ENCODE assay signal across 14 cellular contexts in the genomic region with DNA sequence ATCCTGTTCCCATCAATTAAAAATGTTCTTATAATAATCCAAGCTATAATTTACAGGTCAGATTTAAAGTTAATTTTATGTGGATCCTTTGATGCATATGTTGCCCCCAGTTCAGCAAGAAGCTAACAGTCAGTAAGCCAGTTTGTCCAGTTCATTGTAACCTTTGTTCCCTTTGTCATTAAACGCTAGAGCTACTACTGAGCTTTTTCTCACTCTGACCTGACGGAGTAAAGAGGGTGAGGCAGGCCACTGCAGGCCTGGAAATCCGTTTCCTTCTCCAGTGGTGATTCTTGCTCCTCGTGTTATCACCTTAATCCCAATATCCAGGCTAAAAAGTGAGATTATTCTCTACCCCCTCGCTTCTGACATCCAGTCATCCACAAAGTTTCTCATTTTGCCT. TPM values are rescaled to one million over a fixed set of nuclear protein-coding genes. Genes with fewer than 3 reads are reported as not detected.
A peak's percentile ranks its signal among the peaks of the same experiment; 100 is the strongest.
DNase-seq lines count a peak whose midpoint lies in the region; ATAC-seq and TF ChIP-seq lines count a peak whose summit lies in the region.
"Had no signal": no experiment of that assay in that cellular context is flagged by ENCODE, and none has a peak within 500 bp of the region (broad histone marks: within the 10 kb centered on the region; RNA-seq: fewer than 3 reads in every experiment).

No MANE protein-coding gene starts in this region.

- intact Hi-C loops in transverse colon (cut with DNase I; ENCODE audit: low total_unique reads): loop anchor here (10.0 kb wide), 1 partner anchor 52 kb away; a partner anchor contains a TSS
- intact Hi-C loops in esophagus muscularis mucosa (cut with DNase I): no loop called here

- H3K27ac Mint-ChIP-seq in activated naive CD4-positive, alpha-beta T cell treated with anti-CD3 and anti-CD28 coated beads, Interleukin-2, amount 50 U/mL, for 24 hours: peak overlapping the region; percentile 3
- peak overlapping the region; percentile 1 for H3K27ac Mint-ChIP-seq in activated naive CD8-positive, alpha-beta T cell treated with anti-CD3 and anti-CD28 coated beads, Interleukin-2, amount 10 ng/mL, durations not matched to agents 7 days and 5 days
- H3K27ac Mint-ChIP-seq: T-helper 1 cell treated with Interleukin-12 subunit alpha and Interleukin-12 subunit beta and Interleukin-4 antibody, amounts not matched to agents 30 μg/mL and 1 μg/mL, for 36 hours had no signal

- H3K36me3 Mint-ChIP-seq in activated naive CD4-positive, alpha-beta T cell treated with anti-CD3 and anti-CD28 coated beads, Interleukin-2, amount 50 U/mL, for 24 hours: peaks cover 24% of the 10 kb centered on the region
- peaks cover 38% of the 10 kb centered on the region for H3K36me3 Mint-ChIP-seq in activated naive CD8-positive, alpha-beta T cell treated with anti-CD3 and anti-CD28 coated beads, Interleukin-2, amount 10 ng/mL, durations not matched to agents 7 days and 5 days

- H3K27me3 Mint-ChIP-seq in activated naive CD4-positive, alpha-beta T cell treated with anti-CD3 and anti-CD28 coated beads, Interleukin-2, amount 50 U/mL, for 24 hours: no peaks in the 10 kb centered on the region
- no peaks in the 10 kb centered on the region for H3K27me3 Mint-ChIP-seq in activated naive CD8-positive, alpha-beta T cell treated with anti-CD3 and anti-CD28 coated beads, Interleukin-2, amount 10 ng/mL, durations not matched to agents 7 days and 5 days

- no peaks in the 10 kb centered on the region for H3K27me3 ChIP-seq in liver (ENCODE audit: control insufficient read depth in 4 of 4, insufficient read depth in 4 of 4, low read length in 3 of 4)
- no peaks in the 10 kb centered on the region for H3K27me3 ChIP-seq in transverse colon
- H3K27me3 ChIP-seq in esophagus muscularis mucosa: no peaks in the 10 kb centered on the region
- H3K27me3 ChIP-seq: breast epithelium had no signal

- H3K9ac ChIP-seq in liver (ENCODE audit: low read depth in 1 of 2, low read length in 2 of 2): no peak overlapping the region

- H3K36me3 ChIP-seq in liver (ENCODE audit: control insufficient read depth in 4 of 4, insufficient read depth in 3 of 4, low read depth in 1 of 4, low read length in 3 of 4) (peaks cover 0 to 22% (median 16%) of the 10 kb centered on the region in 4 donors), transverse colon (peaks cover 0 to 9% (median 3%) of the 10 kb centered on the region in 4 donors), esophagus muscularis mucosa (peaks cover 13 to 35% (median 27%) of the 10 kb centered on the region in 4 donors)
- H3K36me3 ChIP-seq: breast epithelium had no signal

- no peak for TF ChIP-seq RAD21 in liver (IDR thresholded peaks at IDR 0.05)

- WGBS in liver: 24% methylated on average over 5 of the region's 5 CpGs
- 19 to 24% methylated on average over 5 of the region's 5 CpGs for WGBS in transverse colon (ENCODE audit: low coverage in 1 of 2), 2 donors
- 50% methylated on average over 5 of the region's 5 CpGs for WGBS in esophagus muscularis mucosa

- TF ChIP-seq POLR2A in transverse colon (IDR thresholded peaks at IDR 0.05) (peak; percentile 34), esophagus muscularis mucosa (IDR thresholded peaks at IDR 0.05; ENCODE audit: low read depth) (no peak)

- no peak for DNase-seq in activated naive CD4-positive, alpha-beta T cell treated with Interleukin-2 at 50 U/mL for 16 hours
- DNase-seq in activated naive CD8-positive, alpha-beta T cell treated with anti-CD3 and anti-CD28 coated beads, Interleukin-2, amount 10 ng/mL, durations not matched to agents 7 days and 5 days: no peak
- peak; percentile 57 for DNase-seq in transverse colon
- DNase-seq in NCI-H446 treated with DMSO at 0.1 percent for 48 hours (lab: John Stamatoyannopoulos, UW): no peak
- no peak for DNase-seq in esophagus muscularis mucosa (ENCODE audit: extremely low spot score)
- no peak for DNase-seq in SIG-M5 treated with dmso at 0.1 percent for 504 hours (lab: John Stamatoyannopoulos, UW; ENCODE audit: unreplicated experiment)
- DNase-seq: GDM1 had no signal

- POLR2A ChIA-PET in activated naive CD8-positive, alpha-beta T cell treated with anti-CD3 and anti-CD28 coated beads, Interleukin-2, amount 10 ng/mL, durations not matched to agents 7 days and 5 days (lab: Charles Lee): interaction anchor here (3.7 kb wide), 1 partner anchor 10 kb away, joined by 17 read pairs; a partner anchor contains a TSS

- ATAC-seq in activated naive CD8-positive, alpha-beta T cell treated with anti-CD3 and anti-CD28 coated beads, Interleukin-2, amount 10 ng/mL, durations not matched to agents 7 days and 5 days (ENCODE audit: low read depth): no peak

- no peaks in the 10 kb centered on the region for H3K9me3 ChIP-seq in liver (ENCODE audit: control insufficient read depth in 4 of 4, low read length in 3 of 4)
- H3K9me3 ChIP-seq in transverse colon: no peaks in the 10 kb centered on the region
- no peaks in the 10 kb centered on the region for H3K9me3 ChIP-seq in esophagus muscularis mucosa
- H3K9me3 ChIP-seq: breast epithelium, thoracic aorta had no signal

- H3K9me3 Mint-ChIP-seq in activated naive CD4-positive, alpha-beta T cell treated with anti-CD3 and anti-CD28 coated beads, Interleukin-2, amount 50 U/mL, for 24 hours: no peaks in the 10 kb centered on the region
- no peaks in the 10 kb centered on the region for H3K9me3 Mint-ChIP-seq in activated naive CD8-positive, alpha-beta T cell treated with anti-CD3 and anti-CD28 coated beads, Interleukin-2, amount 10 ng/mL, durations not matched to agents 7 days and 5 days
- H3K9me3 Mint-ChIP-seq: T-helper 1 cell treated with Interleukin-12 subunit alpha and Interleukin-12 subunit beta and Interleukin-4 antibody, amounts not matched to agents 30 μg/mL and 1 μg/mL, for 36 hours had no signal

- no peak for TF ChIP-seq EP300 in transverse colon (IDR thresholded peaks at IDR 0.05; ENCODE audit: low read depth)
- TF ChIP-seq EP300 in esophagus muscularis mucosa (IDR thresholded peaks at IDR 0.05): no peak

- TF ChIP-seq CTCF in liver (IDR thresholded peaks at IDR 0.05; ENCODE audit: low read depth, low read length, missing input control): no peak
- no peak for TF ChIP-seq CTCF in transverse colon (IDR thresholded peaks at IDR 0.05)
- TF ChIP-seq CTCF in esophagus muscularis mucosa (IDR thresholded peaks at IDR 0.05): no peak

- H3K4me1 Mint-ChIP-seq in activated naive CD4-positive, alpha-beta T cell treated with anti-CD3 and anti-CD28 coated beads, Interleukin-2, amount 50 U/mL, for 24 hours: peaks cover 86% of the 10 kb centered on the region
- peaks cover 65% of the 10 kb centered on the region for H3K4me1 Mint-ChIP-seq in activated naive CD8-positive, alpha-beta T cell treated with anti-CD3 and anti-CD28 coated beads, Interleukin-2, amount 10 ng/mL, durations not matched to agents 7 days and 5 days

- in situ Hi-C loops in transverse colon (cut with MboI; ENCODE audit: low pct_ligation_motif_present in 1 of 4, low pct_unique_long_range_greater_than_20kb in 1 of 4, low sequenced_read_pairs in 3 of 4): no loop called here

- H3K27ac ChIP-seq in liver (ENCODE audit: low read depth in 1 of 2, low read length in 2 of 2) (no peak overlapping the region), transverse colon (peak overlapping the region; percentile 78 to 85 (median 84)), esophagus muscularis mucosa (replicated peaks in 1 of 4) (no peak overlapping the region)
- H3K27ac ChIP-seq: breast epithelium, HL-60, thoracic aorta had no signal

- peak overlapping the region; percentile 19 for H3K4me3 Mint-ChIP-seq in activated naive CD4-positive, alpha-beta T cell treated with anti-CD3 and anti-CD28 coated beads, Interleukin-2, amount 50 U/mL, for 24 hours
- H3K4me3 Mint-ChIP-seq in activated naive CD8-positive, alpha-beta T cell treated with anti-CD3 and anti-CD28 coated beads, Interleukin-2, amount 10 ng/mL, durations not matched to agents 7 days and 5 days: no peak overlapping the region
- H3K4me3 Mint-ChIP-seq: T-helper 1 cell treated with Interleukin-12 subunit alpha and Interleukin-12 subunit beta and Interleukin-4 antibody, amounts not matched to agents 30 μg/mL and 1 μg/mL, for 36 hours had no signal

- no peak overlapping the region for H3K4me3 ChIP-seq in liver (ENCODE audit: low read depth in 1 of 3, low read length in 3 of 3)
- H3K4me3 ChIP-seq in transverse colon: peak overlapping the region in 1 of 4 donors; percentile 9
- no peak overlapping the region for H3K4me3 ChIP-seq in esophagus muscularis mucosa
- H3K4me3 ChIP-seq: breast epithelium, thoracic aorta had no signal

- H3K4me1 ChIP-seq in liver (ENCODE audit: control insufficient read depth in 4 of 4, insufficient read depth in 4 of 4, low read length in 3 of 4) (peaks cover 5 to 22% (median 15%) of the 10 kb centered on the region in 4 donors), transverse colon (peaks cover 36 to 79% (median 59%) of the 10 kb centered on the region in 4 donors), esophagus muscularis mucosa (peaks cover 41 to 66% (median 62%) of the 10 kb centered on the region in 4 donors)
- H3K4me1 ChIP-seq: breast epithelium had no signal

TF ChIP-seq in liver, 16 proteins besides CTCF, POLR2A, EP300 and RAD21:
- TF ChIP-seq HNF4A (conservative IDR thresholded peaks at IDR 0.05) (peak; percentile 14 to 17), FOXA2 (IDR thresholded peaks at IDR 0.05) (no peak)

RNA-seq across cellular contexts. Expression of a gene that starts 10.2 kb away (rescaled TPM):
- total RNA-seq in activated naive CD8-positive, alpha-beta T cell treated with anti-CD3 and anti-CD28 coated beads, Interleukin-2, amount 10 ng/mL, durations not matched to agents 7 days and 5 days: 100 to 1,000 TPM; 529 to 531 TPM
- total RNA-seq in liver (100 to 1,000 TPM; 164 to 530 TPM), transverse colon (100 to 1,000 TPM; 288 to 403 (median 380) TPM), esophagus muscularis mucosa (100 to 1,000 TPM; 778 to 889 (median 812) TPM)
- 100 to 1,000 TPM; 107 to 244 TPM for polyA plus RNA-seq in liver

RNA-seq across cellular contexts. Expression of a gene that starts 34.2 kb away (rescaled TPM):
- 10 to 100 TPM; 90.3 to 98.6 TPM for total RNA-seq in activated naive CD8-positive, alpha-beta T cell treated with anti-CD3 and anti-CD28 coated beads, Interleukin-2, amount 10 ng/mL, durations not matched to agents 7 days and 5 days
- total RNA-seq in liver (10 to 100 TPM in 1 of 2 donors, 1 to 10 TPM in 1; 7.9 to 14.9 TPM), transverse colon (10 to 100 TPM in 3 of 4 donors, not detected in 1; 16.9 to 26.5 (median 24.6) TPM), esophagus muscularis mucosa (10 to 100 TPM; 12.5 to 17.2 (median 15.0) TPM)
- polyA plus RNA-seq in liver: 10 to 100 TPM; 11.1 to 16.3 TPM

RNA-seq across cellular contexts. Expression of a gene that starts 47.6 kb away (rescaled TPM):
- total RNA-seq in activated naive CD8-positive, alpha-beta T cell treated with anti-CD3 and anti-CD28 coated beads, Interleukin-2, amount 10 ng/mL, durations not matched to agents 7 days and 5 days: not detected
- total RNA-seq in liver (1 to 10 TPM in 1 of 2 donors, not detected in 1; 5.1 TPM), transverse colon (under 1 TPM in 1 of 4 donors, not detected in 3; 0.27 TPM), esophagus muscularis mucosa (1 to 10 TPM in 2 of 4 donors, under 1 TPM in 1, not detected in 1; 0.99 to 1.9 (median 1.1) TPM)
- polyA plus RNA-seq in liver: under 1 TPM in 1 of 2 donors, not detected in 1; 0.14 TPM
- total RNA-seq: fibroblast of lung had no signal
- polyA plus RNA-seq: fibroblast of lung had no signal

Comparison
In these comparisons a context has a peak if more than half of its experiments do, and no peak if none do; other contexts are left out.
1. H3K27ac ChIP-seq: peak in transverse colon (4 of 4); none in liver (0 of 2) and esophagus muscularis mucosa (0 of 4).